In genomic region chr3:114519415-114519814, GRCh38 we compare ENCODE assay signal across 8 cellular contexts.
DNase-seq lines count a peak whose midpoint lies in the region; ATAC-seq and TF ChIP-seq lines count a peak whose summit lies in the region.

No MANE protein-coding gene starts in this region.

- in situ Hi-C loops in gastrocnemius medialis (cut with MboI; ENCODE audit: low sequenced_read_pairs in 4 of 4) = no loop called here

- peaks cover 50 to 56% of the 10 kb centered on the region in 2 donors for H3K4me1 ChIP-seq in gastrocnemius medialis

- no peaks in the 10 kb centered on the region for H3K9me3 ChIP-seq in gastrocnemius medialis

- H3K27me3 Mint-ChIP-seq in activated T-cell treated with anti-CD3 and anti-CD28 coated beads, Interleukin-2, amount 50 U/mL, for 24 hours = no peaks in the 10 kb centered on the region

- no peak overlapping the region for H3K27ac Mint-ChIP-seq in activated T-cell treated with anti-CD3 and anti-CD28 coated beads, Interleukin-2, amount 50 U/mL, for 24 hours

- TF ChIP-seq CTCF in fibroblast of the aortic adventitia (IDR thresholded peaks at IDR 0.05; ENCODE audit: insufficient read depth, low read length) (no peak), gastrocnemius medialis (IDR thresholded peaks at IDR 0.05 in 4 of 5, conservative IDR thresholded peaks at IDR 0.05 in 1 of 5) (no peak)

- no peaks in the 10 kb centered on the region for H3K4me1 Mint-ChIP-seq in activated T-cell treated with anti-CD3 and anti-CD28 coated beads, Interleukin-2, amount 50 U/mL, for 24 hours (ENCODE audit: low read depth)

- H3K27me3 ChIP-seq in gastrocnemius medialis = no peaks in the 10 kb centered on the region

- no peaks in the 10 kb centered on the region for H3K9me3 Mint-ChIP-seq in activated T-cell treated with anti-CD3 and anti-CD28 coated beads, Interleukin-2, amount 50 U/mL, for 24 hours

- H3K4me3 ChIP-seq in fibroblast of the aortic adventitia (ENCODE audit: low read depth, low read length) (no peak overlapping the region), gastrocnemius medialis (no peak overlapping the region)

- ATAC-seq in GM19035 (IDR thresholded peaks at IDR 0.05; ENCODE audit: unreplicated experiment) (peak; percentile 81), gastrocnemius medialis (peak; percentile 66 to 96), GM19467 (IDR thresholded peaks at IDR 0.05; ENCODE audit: unreplicated experiment) (no peak)

- H3K4me3 Mint-ChIP-seq in activated T-cell treated with anti-CD3 and anti-CD28 coated beads, Interleukin-2, amount 50 U/mL, for 24 hours = no peak overlapping the region

- H3K27ac ChIP-seq in gastrocnemius medialis = peak overlapping the region; percentile 8 to 47 (median 32)

- no peaks in the 10 kb centered on the region for H3K36me3 ChIP-seq in gastrocnemius medialis

- peak; percentile 18 for DNase-seq in AG08396 (ENCODE audit: low spot score)
- peak; percentile 16 for DNase-seq in MV-4-11 (lab: John Stamatoyannopoulos, UW)
- peak; percentile 74 for DNase-seq in fibroblast of the aortic adventitia (ENCODE audit: low read depth)
- peak in 1 of 2 donors; percentile 60 for DNase-seq in gastrocnemius medialis
- DNase-seq in activated T-cell treated with anti-CD3 and anti-CD28 coated beads, Interleukin-2, amount 50 U/mL, for 24 hours = no peak
- no peak for DNase-seq in NCI-H345 (lab: John Stamatoyannopoulos, UW)

- no peaks in the 10 kb centered on the region for H3K36me3 Mint-ChIP-seq in activated T-cell treated with anti-CD3 and anti-CD28 coated beads, Interleukin-2, amount 50 U/mL, for 24 hours (ENCODE audit: low read depth)

- TF ChIP-seq POLR2A in gastrocnemius medialis (IDR thresholded peaks at IDR 0.05) = no peak

- intact Hi-C loops in gastrocnemius medialis (cut with DNase I; ENCODE audit: low total_unique reads) = no loop called here

Comparison
In these comparisons a context has a peak if more than half of its experiments do, and no peak if none do; other contexts are left out.
1. DNase-seq: peak in AG08396 (single experiment), MV-4-11 (single experiment) and fibroblast of the aortic adventitia (single experiment); none in activated T-cell treated with anti-CD3 and anti-CD28 coated beads, Interleukin-2, amount 50 U/mL, for 24 hours (single experiment) and NCI-H345 (single experiment).